Comparison of ENCODE assay signal across 16 cellular contexts in the genomic region with DNA sequence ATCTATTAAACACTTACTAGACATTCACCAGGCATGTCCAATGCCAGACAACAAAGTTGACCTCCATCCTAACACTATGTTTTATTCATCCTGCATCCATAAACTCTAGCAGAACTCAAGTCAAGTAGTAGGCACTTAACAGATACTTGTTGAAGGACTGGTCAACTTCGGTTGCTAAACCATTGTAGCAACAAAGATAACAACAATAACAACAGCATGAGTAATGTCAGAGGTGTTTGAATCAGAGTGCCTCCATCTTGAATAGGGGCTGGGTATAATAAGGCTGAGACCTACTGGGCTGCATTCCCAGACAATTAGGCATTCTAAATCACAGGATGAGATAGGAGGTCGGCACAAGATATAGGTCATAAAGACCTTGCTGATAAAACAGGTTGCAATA.
A peak's percentile ranks its signal among the peaks of the same experiment; 100 is the strongest.
DNase-seq lines count a peak whose midpoint lies in the region; FAIRE-seq and TF ChIP-seq lines count a peak whose summit lies in the region.
"Had no signal": no experiment of that assay in that cellular context is flagged by ENCODE, and none has a peak within 500 bp of the region (broad histone marks: within the 10 kb centered on the region; RNA-seq: fewer than 3 reads in every experiment).

No MANE protein-coding gene starts in this region.

- no peaks in the 10 kb centered on the region for H3K4me1 Mint-ChIP-seq in MCF 10A (ENCODE audit: insufficient read depth, unreplicated experiment)

- H3K14ac ChIP-seq in trophoblast cell (ENCODE audit: low read length), result no peak overlapping the region

- no peak overlapping the region for H3K27ac ChIP-seq in mammary epithelial cell (ENCODE audit: insufficient read depth, low read depth, low read length)
- H3K27ac ChIP-seq in trophoblast cell (ENCODE audit: low read depth, low read length), result peak overlapping the region; percentile 10
- H3K27ac ChIP-seq in esophagus squamous epithelium, result no peak overlapping the region
- H3K27ac ChIP-seq: 22Rv1 had no signal

- H3K9me3 ChIP-seq in mammary epithelial cell (replicated peaks; ENCODE audit: insufficient read depth, low read length), result no peaks in the 10 kb centered on the region
- H3K9me3 ChIP-seq in trophoblast cell (ENCODE audit: insufficient read depth, low read depth, low read length), result no peaks in the 10 kb centered on the region
- no peaks in the 10 kb centered on the region for H3K9me3 ChIP-seq in esophagus squamous epithelium

- no peaks in the 10 kb centered on the region for H4K20me1 ChIP-seq in mammary epithelial cell (ENCODE audit: insufficient read depth, low read length)

- TF ChIP-seq POLR2A in esophagus squamous epithelium (IDR thresholded peaks at IDR 0.05), result no peak

- H3K23ac ChIP-seq in trophoblast cell (ENCODE audit: low read length), result no peak overlapping the region

- no peak overlapping the region for H4K91ac ChIP-seq in trophoblast cell (ENCODE audit: low read depth, low read length)

- no peaks in the 10 kb centered on the region for H3K36me3 Mint-ChIP-seq in MCF 10A (ENCODE audit: insufficient read depth, unreplicated experiment)

- H2BK12ac ChIP-seq in trophoblast cell (ENCODE audit: low read length), result no peak overlapping the region

- H3K9me3 Mint-ChIP-seq in MCF 10A (ENCODE audit: unreplicated experiment), result no peaks in the 10 kb centered on the region

- H3K9ac ChIP-seq in mammary epithelial cell (ENCODE audit: insufficient read depth, low read length) (no peak overlapping the region), trophoblast cell (ENCODE audit: low read length) (no peak overlapping the region)

- no peaks in the 10 kb centered on the region for H3K36me3 ChIP-seq in mammary epithelial cell (ENCODE audit: insufficient read depth, low read length)
- no peaks in the 10 kb centered on the region for H3K36me3 ChIP-seq in bronchial epithelial cell (ENCODE audit: control insufficient read depth, insufficient read depth, low read length)
- no peaks in the 10 kb centered on the region for H3K36me3 ChIP-seq in trophoblast cell (ENCODE audit: control insufficient read depth in 1 of 2, insufficient read depth in 2 of 2, low read length in 2 of 2)
- H3K36me3 ChIP-seq in esophagus squamous epithelium, result no peaks in the 10 kb centered on the region

- CTCF ChIA-PET in mammary epithelial cell (lab: Charles Lee; ENCODE audit: low non-redundant PET), result no interaction called here
- CTCF ChIA-PET in MCF 10A (lab: Yijun Ruan, JAX), result no interaction called here

- H3K79me2 ChIP-seq in mammary epithelial cell (ENCODE audit: insufficient read depth, low read length) (no peaks in the 10 kb centered on the region), trophoblast cell (ENCODE audit: control insufficient read depth, insufficient read depth, low read length, poor library complexity) (no peaks in the 10 kb centered on the region)

- peaks cover 5% of the 10 kb centered on the region for H3K79me1 ChIP-seq in trophoblast cell (ENCODE audit: low read length)

- H3K27ac Mint-ChIP-seq in MCF 10A (ENCODE audit: low read depth, unreplicated experiment), result no peak overlapping the region

- H3K4me3 Mint-ChIP-seq in MCF 10A (ENCODE audit: unreplicated experiment), result no peak overlapping the region

- H2AK5ac ChIP-seq in trophoblast cell (ENCODE audit: low read length), result no peak overlapping the region

- no peak overlapping the region for H4K12ac ChIP-seq in trophoblast cell (ENCODE audit: low read depth, low read length)

- DNase-seq in mammary epithelial cell (peak; percentile 36), MCF 10A (ENCODE audit: unreplicated experiment) (no peak), bronchial epithelial cell (ENCODE audit: low read depth) (peak; percentile 91), islet precursor cell (peak; percentile 87), trophoblast cell (peak; percentile 81 to 95), NCI-H1694 (lab: John Stamatoyannopoulos, UW) (no peak), esophagus squamous epithelium (lab: John Stamatoyannopoulos, UW) (no peak)
- no peak for DNase-seq in stimulated activated CD4-positive, alpha-beta T cell treated with anti-CD3 and anti-CD28 coated beads, Interleukin-15, amount 100 ng/mL, for 24 hours
- DNase-seq: DMS 273 treated with DMSO at 0.1 percent for 48 hours, DND-41, NCI-H1105, NCI-H510A, OCI-M1 had no signal

- H3K4me3 ChIP-seq in mammary epithelial cell (replicated peaks in 1 of 3; ENCODE audit: insufficient read depth in 1 of 3, low read depth in 2 of 3, low read length in 3 of 3) (no peak overlapping the region), bronchial epithelial cell (ENCODE audit: low read depth, low read length) (no peak overlapping the region), trophoblast cell (ENCODE audit: low read depth, low read length) (no peak overlapping the region), esophagus squamous epithelium (no peak overlapping the region)

- FAIRE-seq in bronchial epithelial cell (lab: Jason Lieb, UNC), result no peak
- FAIRE-seq: G401.6, H54 had no signal

- H3K4me1 ChIP-seq in mammary epithelial cell (ENCODE audit: insufficient read depth, low read length), result no peaks in the 10 kb centered on the region
- H3K4me1 ChIP-seq in trophoblast cell (ENCODE audit: control insufficient read depth in 1 of 2, insufficient read depth in 2 of 2, low read length in 2 of 2), result peaks cover 0 to 7% of the 10 kb centered on the region in 2 experiments
- no peaks in the 10 kb centered on the region for H3K4me1 ChIP-seq in esophagus squamous epithelium

- intact Hi-C loops in mammary epithelial cell (cut with micrococcal nuclease) (no loop called here), MCF 10A (cut with micrococcal nuclease) (no loop called here), esophagus squamous epithelium (cut with DNase I) (no loop called here)

- no peak overlapping the region for H2BK5ac ChIP-seq in trophoblast cell (ENCODE audit: low read depth, low read length, poor library complexity)

- in situ Hi-C loops in mammary epithelial cell (cut with MboI; ENCODE audit: low sequenced_read_pairs in 2 of 2), result no loop called here

- H3K4me2 ChIP-seq in mammary epithelial cell (ENCODE audit: insufficient read depth, low read depth, low read length) (no peak overlapping the region), trophoblast cell (ENCODE audit: low read length) (no peak overlapping the region)

- BruUV-seq in mammary epithelial cell (replicated peaks; lab: Mats Ljungman, UMichigan) (no TSS peak), MCF 10A (replicated peaks; lab: Mats Ljungman, UMichigan) (no TSS peak)

- no peak overlapping the region for H2AFZ ChIP-seq in mammary epithelial cell (ENCODE audit: low read depth, low read length)
- no peak overlapping the region for H2AFZ ChIP-seq in trophoblast cell (ENCODE audit: insufficient read depth, low read length, poor library complexity)

- dilution Hi-C loops in mammary epithelial cell (cut with HindIII; ENCODE audit: low sequenced_read_pairs), result no loop called here

- no peaks in the 10 kb centered on the region for H3K27me3 Mint-ChIP-seq in MCF 10A (ENCODE audit: insufficient read depth, unreplicated experiment)

- WGBS in mammary epithelial cell (ENCODE audit: low coverage, missing lambda C conversion rate), result 56% methylated on average over 2 of the region's 2 CpGs
- WGBS in trophoblast cell (ENCODE audit: extremely low coverage, insufficient coverage, insufficient read length), result no CpG with 5 or more reads among the region's 2 CpGs
- 71 to 91% methylated on average over 2 of the region's 2 CpGs for WGBS in esophagus squamous epithelium, 2 donors

- POLR2A ChIA-PET in MCF 10A (lab: Yijun Ruan, JAX), result no interaction called here

- H3K4ac ChIP-seq in trophoblast cell (ENCODE audit: low read depth, low read length), result no peak overlapping the region

- TF ChIP-seq CTCF in mammary epithelial cell (conservative IDR thresholded peaks at IDR 0.05 in 1 of 2, IDR thresholded peaks at IDR 0.05 in 1 of 2; ENCODE audit: extremely low read depth in 1 of 2, insufficient read depth in 1 of 2, low read depth in 1 of 2, low read length in 2 of 2) (no peak), MCF 10A (IDR thresholded peaks at IDR 0.05; ENCODE audit: unreplicated experiment) (no peak), bronchial epithelial cell (IDR thresholded peaks at IDR 0.05; ENCODE audit: insufficient read depth, low read length, severe bottlenecking) (no peak), esophagus squamous epithelium (IDR thresholded peaks at IDR 0.05) (no peak)

- no peak overlapping the region for H3K18ac ChIP-seq in trophoblast cell (ENCODE audit: low read length)

- H2BK120ac ChIP-seq in trophoblast cell (ENCODE audit: insufficient read depth, low read length, poor library complexity), result no peak overlapping the region

- no peak overlapping the region for H4K8ac ChIP-seq in trophoblast cell (ENCODE audit: low read depth, low read length)

- H3K27me3 ChIP-seq in mammary epithelial cell (ENCODE audit: insufficient read depth, low read length), result no peaks in the 10 kb centered on the region
- H3K27me3 ChIP-seq in bronchial epithelial cell (ENCODE audit: control insufficient read depth, insufficient read depth, low read length), result no peaks in the 10 kb centered on the region
- no peaks in the 10 kb centered on the region for H3K27me3 ChIP-seq in trophoblast cell (ENCODE audit: insufficient read depth, low read length)
- H3K27me3 ChIP-seq in esophagus squamous epithelium, result no peaks in the 10 kb centered on the region

Comparison
In these comparisons a context has a peak if more than half of its experiments do, and no peak if none do; other contexts are left out.
1. DNase-seq: peak in mammary epithelial cell (single experiment), bronchial epithelial cell (single experiment), islet precursor cell (single experiment) and trophoblast cell (2 of 2); none in MCF 10A (single experiment), stimulated activated CD4-positive, alpha-beta T cell treated with anti-CD3 and anti-CD28 coated beads, Interleukin-15, amount 100 ng/mL, for 24 hours (single experiment), NCI-H1694 (single experiment) and esophagus squamous epithelium (single experiment).